Comparison of ENCODE assay signal across 1 cellular context in genomic region chr14:24241829-24242443, GRCh38.
TF ChIP-seq lines count a peak whose summit lies in the region.

No MANE protein-coding gene starts in this region.

TF ChIP-seq in endothelial cell of umbilical vein, 7 proteins besides CTCF, POLR2A, EP300 and RAD21:
- TF ChIP-seq FOS (IDR thresholded peaks at IDR 0.05; ENCODE audit: borderline replicate concordance, insufficient read depth, low read length) (no peak), GATA2 (IDR thresholded peaks at IDR 0.05; ENCODE audit: insufficient read depth, insufficient read length, low read depth, low read length) (no peak), JUN (IDR thresholded peaks at IDR 0.05; ENCODE audit: borderline replicate concordance, insufficient read depth, insufficient read length, low read depth) (no peak), MYC (IDR thresholded peaks at IDR 0.05; ENCODE audit: low read depth, low read length) (no peak), MAX (IDR thresholded peaks at IDR 0.05; ENCODE audit: insufficient read depth, insufficient read length) (no peak), EZH2 (IDR thresholded peaks at IDR 0.05; ENCODE audit: borderline replicate concordance, low read depth, low read length, severe bottlenecking) (no peak), POLR2AphosphoS5 (IDR thresholded peaks at IDR 0.05; ENCODE audit: insufficient read depth, low read depth, low read length) (no peak)
